ENCODE assay signal across 2 cellular contexts in genomic region chr14:20799955-20800544, GRCh38.
TF ChIP-seq lines count a peak whose summit lies in the region.

No MANE protein-coding gene starts in this region.

TF ChIP-seq in K562, 482 proteins besides CTCF, POLR2A, EP300 and RAD21 (continues in another document):
- TF ChIP-seq HCFC1 (IDR thresholded peaks at IDR 0.05; ENCODE audit: low read depth, low read length) (no peak), MEF2D (tag; conservative IDR thresholded peaks at IDR 0.05; ENCODE audit: low read depth) (no peak), GABPA (tag; conservative IDR thresholded peaks at IDR 0.05; ENCODE audit: low read depth) (no peak), ZNF668 (CRISPR knock-in tag; IDR thresholded peaks at IDR 0.05) (no peak), ZKSCAN8 (CRISPR knock-in tag; IDR thresholded peaks at IDR 0.05) (no peak), ZNF511 (CRISPR knock-in tag; IDR thresholded peaks at IDR 0.05) (no peak), GTF2A2 (tag; IDR thresholded peaks at IDR 0.05) (no peak), ZNF398 (CRISPR knock-in tag; IDR thresholded peaks at IDR 0.05) (no peak), PTTG1 (tag; IDR thresholded peaks at IDR 0.05; ENCODE audit: low read depth) (no peak), ZNF586 (CRISPR knock-in tag; conservative IDR thresholded peaks at IDR 0.05) (no peak), CBFA2T3 (IDR thresholded peaks at IDR 0.05) (no peak; the same call in 1 of the 2 replicates), TGIF2 (CRISPR knock-in tag; IDR thresholded peaks at IDR 0.05) (no peak), ARNT (IDR thresholded peaks at IDR 0.05) (no peak), POLR2B (IDR thresholded peaks at IDR 0.05; ENCODE audit: low read depth, partially characterized antibody) (no peak), HNRNPK (IDR thresholded peaks at IDR 0.05; ENCODE audit: low read depth, low read length, poor library complexity, severe bottlenecking) (no peak), ESRRB (CRISPR knock-in tag; IDR thresholded peaks at IDR 0.05; ENCODE audit: borderline replicate concordance) (no peak), EGR1 (conservative IDR thresholded peaks at IDR 0.05) (no peak), FOXK1 (CRISPR knock-in tag; IDR thresholded peaks at IDR 0.05; ENCODE audit: borderline replicate concordance) (no peak), NFE2 (IDR thresholded peaks at IDR 0.05; ENCODE audit: low read depth) (peak; percentile 77; the same call in 1 of the 2 replicates), TAF9B (IDR thresholded peaks at IDR 0.05; ENCODE audit: partially characterized antibody) (no peak), ETS1 (conservative IDR thresholded peaks at IDR 0.05; ENCODE audit: control insufficient read depth, low read depth, low read length) (no peak), BRD4 (IDR thresholded peaks at IDR 0.05) (0 out of 2 replicates have a peak, but pooled peaks have one; percentile 36), LARP7 (IDR thresholded peaks at IDR 0.05) (no peak), ARID3B (CRISPR knock-in tag; IDR thresholded peaks at IDR 0.05; ENCODE audit: borderline replicate concordance) (no peak), ZNF24 (IDR thresholded peaks at IDR 0.05) (no peak), MTA3 (IDR thresholded peaks at IDR 0.05; ENCODE audit: borderline replicate concordance) (no peak), GATAD2B (IDR thresholded peaks at IDR 0.05; ENCODE audit: borderline replicate concordance) (peak; percentile 45; the same call in 1 of the 2 replicates)
- TF ChIP-seq, protein P1, sequence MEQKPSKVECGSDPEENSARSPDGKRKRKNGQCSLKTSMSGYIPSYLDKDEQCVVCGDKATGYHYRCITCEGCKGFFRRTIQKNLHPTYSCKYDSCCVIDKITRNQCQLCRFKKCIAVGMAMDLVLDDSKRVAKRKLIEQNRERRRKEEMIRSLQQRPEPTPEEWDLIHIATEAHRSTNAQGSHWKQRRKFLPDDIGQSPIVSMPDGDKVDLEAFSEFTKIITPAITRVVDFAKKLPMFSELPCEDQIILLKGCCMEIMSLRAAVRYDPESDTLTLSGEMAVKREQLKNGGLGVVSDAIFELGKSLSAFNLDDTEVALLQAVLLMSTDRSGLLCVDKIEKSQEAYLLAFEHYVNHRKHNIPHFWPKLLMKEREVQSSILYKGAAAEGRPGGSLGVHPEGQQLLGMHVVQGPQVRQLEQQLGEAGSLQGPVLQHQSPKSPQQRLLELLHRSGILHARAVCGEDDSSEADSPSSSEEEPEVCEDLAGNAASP (IDR thresholded peaks at IDR 0.05), result no peak
- TF ChIP-seq, protein P2, sequence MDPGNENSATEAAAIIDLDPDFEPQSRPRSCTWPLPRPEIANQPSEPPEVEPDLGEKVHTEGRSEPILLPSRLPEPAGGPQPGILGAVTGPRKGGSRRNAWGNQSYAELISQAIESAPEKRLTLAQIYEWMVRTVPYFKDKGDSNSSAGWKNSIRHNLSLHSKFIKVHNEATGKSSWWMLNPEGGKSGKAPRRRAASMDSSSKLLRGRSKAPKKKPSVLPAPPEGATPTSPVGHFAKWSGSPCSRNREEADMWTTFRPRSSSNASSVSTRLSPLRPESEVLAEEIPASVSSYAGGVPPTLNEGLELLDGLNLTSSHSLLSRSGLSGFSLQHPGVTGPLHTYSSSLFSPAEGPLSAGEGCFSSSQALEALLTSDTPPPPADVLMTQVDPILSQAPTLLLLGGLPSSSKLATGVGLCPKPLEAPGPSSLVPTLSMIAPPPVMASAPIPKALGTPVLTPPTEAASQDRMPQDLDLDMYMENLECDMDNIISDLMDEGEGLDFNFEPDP (CRISPR knock-in tag; IDR thresholded peaks at IDR 0.05), result no peak

TF ChIP-seq in HepG2, 621 proteins besides CTCF, POLR2A, EP300 and RAD21:
- TF ChIP-seq, protein P3, sequence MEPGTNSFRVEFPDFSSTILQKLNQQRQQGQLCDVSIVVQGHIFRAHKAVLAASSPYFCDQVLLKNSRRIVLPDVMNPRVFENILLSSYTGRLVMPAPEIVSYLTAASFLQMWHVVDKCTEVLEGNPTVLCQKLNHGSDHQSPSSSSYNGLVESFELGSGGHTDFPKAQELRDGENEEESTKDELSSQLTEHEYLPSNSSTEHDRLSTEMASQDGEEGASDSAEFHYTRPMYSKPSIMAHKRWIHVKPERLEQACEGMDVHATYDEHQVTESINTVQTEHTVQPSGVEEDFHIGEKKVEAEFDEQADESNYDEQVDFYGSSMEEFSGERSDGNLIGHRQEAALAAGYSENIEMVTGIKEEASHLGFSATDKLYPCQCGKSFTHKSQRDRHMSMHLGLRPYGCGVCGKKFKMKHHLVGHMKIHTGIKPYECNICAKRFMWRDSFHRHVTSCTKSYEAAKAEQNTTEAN (CRISPR knock-in tag; conservative IDR thresholded peaks at IDR 0.05), result no peak
- TF ChIP-seq NFE2 (CRISPR knock-in tag; IDR thresholded peaks at IDR 0.05) (0 out of 2 replicates have a peak, but pooled peaks have one; percentile 25), TEAD3 (CRISPR knock-in tag; optimal IDR thresholded peaks at IDR 0.05; ENCODE audit: borderline replicate concordance) (peak; percentile 49), ZNF281 (CRISPR knock-in tag; IDR thresholded peaks at IDR 0.05; ENCODE audit: borderline replicate concordance) (peak; percentile 40; the same call in 1 of the 2 replicates), TRIM22 (IDR thresholded peaks at IDR 0.05) (no peak)
TF ChIP-seq in HepG2: peak in this region for 3.
